In the genomic region with DNA sequence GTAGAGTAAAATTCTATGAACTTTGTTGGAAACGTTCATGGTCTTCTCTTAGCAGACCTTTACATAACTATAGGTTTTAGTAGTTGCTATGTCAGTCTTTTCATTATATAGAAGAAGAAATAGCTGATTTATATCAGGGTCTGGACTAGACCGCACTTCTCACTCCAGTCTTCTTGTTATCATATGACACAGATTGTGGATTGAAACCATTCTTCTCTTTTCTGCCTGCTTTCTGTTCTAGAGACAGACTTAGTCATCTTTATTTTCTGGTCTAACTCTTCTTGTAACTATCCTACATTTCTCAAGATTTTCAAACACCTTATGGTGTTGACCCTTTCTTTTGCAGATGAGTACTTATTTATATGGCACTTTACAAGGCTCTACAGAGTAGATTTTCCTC, we compare ENCODE assay signal across 18 cellular contexts. TPM values are rescaled to one million over a fixed set of nuclear protein-coding genes. Genes with fewer than 3 reads are reported as not detected.
A peak's percentile ranks its signal among the peaks of the same experiment; 100 is the strongest.
DNase-seq lines count a peak whose midpoint lies in the region; ATAC-seq lines count a peak whose summit lies in the region.
"Had no signal": no experiment of that assay in that cellular context is flagged by ENCODE, and none has a peak within 500 bp of the region (broad histone marks: within the 10 kb centered on the region; RNA-seq: fewer than 3 reads in every experiment).

No MANE protein-coding gene starts in this region.

- H3K36me3 ChIP-seq in CD4-positive, alpha-beta memory T cell (ENCODE audit: insufficient read depth, low read length): no peaks in the 10 kb centered on the region

- peaks cover 49% of the 10 kb centered on the region for H3K4me1 ChIP-seq in CD4-positive, alpha-beta memory T cell (ENCODE audit: insufficient read depth, low read length)

- H3K27me3 Mint-ChIP-seq in activated T-cell treated with anti-CD3 and anti-CD28 coated beads, Interleukin-2, amount 50 U/mL, for 4 hours (ENCODE audit: low read depth): no peaks in the 10 kb centered on the region
- H3K27me3 Mint-ChIP-seq in CD4-positive, alpha-beta memory T cell: no peaks in the 10 kb centered on the region
- H3K27me3 Mint-ChIP-seq in central memory CD8-positive, alpha-beta T cell: no peaks in the 10 kb centered on the region

- no peak for DNase-seq in activated T-cell treated with anti-CD3 and anti-CD28 coated beads, Interleukin-2, amount 50 U/mL, for 4 hours
- DNase-seq in activated T-cell treated with anti-CD3 and anti-CD28 coated beads, Interleukin-2, amount 50 U/mL, for 48 hours: no peak
- DNase-seq in CD4-positive, alpha-beta memory T cell: no peak
- peak; percentile 49 for DNase-seq in OCI-M1 (lab: John Stamatoyannopoulos, UW)
- DNase-seq in central memory CD8-positive, alpha-beta T cell (ENCODE audit: low spot score in 2 of 2): no peak
- no peak for DNase-seq in NCI-H187 (lab: John Stamatoyannopoulos, UW)
- DNase-seq in SK-N-DZ (ENCODE audit: low spot score): no peak
- DNase-seq: DMS79 treated with DMSO at 0.1 percent for 48 hours; H7; HFFc6; KBM-7; NCI-H1105; NCI-H2081 treated with DMSO at 0.1 percent for 48 hours; NK-92 treated with Interleukin-12 subunit alpha and Interleukin-12 subunit beta, amount 100 ng/mL, for 24 hours had no signal

- POLR2A ChIA-PET in CD4-positive, alpha-beta memory T cell (lab: Charles Lee; ENCODE audit: partially characterized antibody): no interaction called here

- no peak overlapping the region for H3K4me3 Mint-ChIP-seq in activated T-cell treated with anti-CD3 and anti-CD28 coated beads, Interleukin-2, amount 50 U/mL, for 4 hours
- peak overlapping the region in 2 of 8 donors; percentile 1 to 41 for H3K4me3 Mint-ChIP-seq in CD4-positive, alpha-beta memory T cell
- no peak overlapping the region for H3K4me3 Mint-ChIP-seq in central memory CD8-positive, alpha-beta T cell
- H3K4me3 Mint-ChIP-seq: HFFc6 had no signal

- peaks cover 53% of the 10 kb centered on the region for H3K4me1 Mint-ChIP-seq in activated T-cell treated with anti-CD3 and anti-CD28 coated beads, Interleukin-2, amount 50 U/mL, for 4 hours (ENCODE audit: low read depth)
- peaks cover 30 to 70% (median 52%) of the 10 kb centered on the region in 4 donors for H3K4me1 Mint-ChIP-seq in CD4-positive, alpha-beta memory T cell
- H3K4me1 Mint-ChIP-seq in central memory CD8-positive, alpha-beta T cell: peaks cover 16% of the 10 kb centered on the region

- H3K27ac ChIP-seq in CD4-positive, alpha-beta memory T cell (ENCODE audit: low read depth, low read length): no peak overlapping the region
- H3K27ac ChIP-seq: A549 had no signal

- no peaks in the 10 kb centered on the region for H3K9me3 Mint-ChIP-seq in activated T-cell treated with anti-CD3 and anti-CD28 coated beads, Interleukin-2, amount 50 U/mL, for 4 hours
- no peaks in the 10 kb centered on the region for H3K9me3 Mint-ChIP-seq in CD4-positive, alpha-beta memory T cell
- no peaks in the 10 kb centered on the region for H3K9me3 Mint-ChIP-seq in central memory CD8-positive, alpha-beta T cell
- H3K9me3 Mint-ChIP-seq: HFFc6 had no signal

- peaks cover 26% of the 10 kb centered on the region for H3K36me3 Mint-ChIP-seq in activated T-cell treated with anti-CD3 and anti-CD28 coated beads, Interleukin-2, amount 50 U/mL, for 4 hours (ENCODE audit: insufficient read depth)
- peaks cover 26 to 49% of the 10 kb centered on the region in 2 donors for H3K36me3 Mint-ChIP-seq in CD4-positive, alpha-beta memory T cell
- peaks cover 23% of the 10 kb centered on the region for H3K36me3 Mint-ChIP-seq in central memory CD8-positive, alpha-beta T cell (ENCODE audit: insufficient read depth)

- ATAC-seq in activated T-cell treated with anti-CD3 and anti-CD28 coated beads, Interleukin-2, amount 50 U/mL, for 4 hours: peak; percentile 56 to 60
- no peak for ATAC-seq in central memory CD8-positive, alpha-beta T cell (replicated peaks; ENCODE audit: extremely low read depth, poor library complexity, severe bottlenecking)
- ATAC-seq in GM21390 (IDR thresholded peaks at IDR 0.05; ENCODE audit: unreplicated experiment): no peak
- ATAC-seq: A549, HepG2, Right ventricle myocardium inferior had no signal

- no peak overlapping the region for H3K4me3 ChIP-seq in CD4-positive, alpha-beta memory T cell (ENCODE audit: low read length in 2 of 2)
- H3K4me3 ChIP-seq: A549 had no signal

- H3K27ac Mint-ChIP-seq in CD4-positive, alpha-beta memory T cell: peak overlapping the region in 6 of 7 donors; percentile 17 to 67 (median 52)
- H3K27ac Mint-ChIP-seq in central memory CD8-positive, alpha-beta T cell (ENCODE audit: low read depth): peak overlapping the region; percentile 64
- H3K27ac Mint-ChIP-seq: HFFc6 had no signal

- no peaks in the 10 kb centered on the region for H3K27me3 ChIP-seq in CD4-positive, alpha-beta memory T cell (ENCODE audit: insufficient read depth, low read length)

- CTCF ChIA-PET in CD4-positive, alpha-beta memory T cell (lab: Charles Lee; ENCODE audit: partially characterized antibody): interaction anchor here (1.0 to 2.5 kb wide), 4 partner anchors 57 to 76 kb away, joined by 3 to 13 read pairs (median 3); a partner anchor contains a TSS

- no peaks in the 10 kb centered on the region for H3K9me3 ChIP-seq in CD4-positive, alpha-beta memory T cell (ENCODE audit: control insufficient read depth in 1 of 2, low read length in 2 of 2)
- H3K9me3 ChIP-seq: A549 had no signal

- intact Hi-C loops in CD4-positive, alpha-beta memory T cell (cut with micrococcal nuclease): no loop called here

RNA-seq across cellular contexts. Expression of a gene that starts 55.7 kb away (rescaled TPM):
- total RNA-seq in activated T-cell treated with anti-CD3 and anti-CD28 coated beads, Interleukin-2, amount 50 U/mL, for 4 hours: 10 to 100 TPM; 26.4 to 30.8 (median 28.3) TPM
- total RNA-seq in CD4-positive, alpha-beta memory T cell: 100 to 1,000 TPM; 115 to 128 TPM
- polyA plus RNA-seq in CD4-positive, alpha-beta memory T cell: 10 to 100 TPM; 10.7 to 21.8 TPM
- 7.6 and 19.3 TPM in 2 replicates for polyA plus RNA-seq in SK-N-DZ (2014; cell fraction: cytosol; rRNA removed)
- polyA plus RNA-seq in SK-N-DZ (2014; cell fraction: nucleus; rRNA removed): 14.5 and 14.7 TPM in 2 replicates

Comparison
In these comparisons a context has a peak if more than half of its experiments do, and no peak if none do; other contexts are left out.
1. ATAC-seq: peak in activated T-cell treated with anti-CD3 and anti-CD28 coated beads, Interleukin-2, amount 50 U/mL, for 4 hours (2 of 2); none in central memory CD8-positive, alpha-beta T cell (single experiment) and GM21390 (single experiment).